In the genomic region with DNA sequence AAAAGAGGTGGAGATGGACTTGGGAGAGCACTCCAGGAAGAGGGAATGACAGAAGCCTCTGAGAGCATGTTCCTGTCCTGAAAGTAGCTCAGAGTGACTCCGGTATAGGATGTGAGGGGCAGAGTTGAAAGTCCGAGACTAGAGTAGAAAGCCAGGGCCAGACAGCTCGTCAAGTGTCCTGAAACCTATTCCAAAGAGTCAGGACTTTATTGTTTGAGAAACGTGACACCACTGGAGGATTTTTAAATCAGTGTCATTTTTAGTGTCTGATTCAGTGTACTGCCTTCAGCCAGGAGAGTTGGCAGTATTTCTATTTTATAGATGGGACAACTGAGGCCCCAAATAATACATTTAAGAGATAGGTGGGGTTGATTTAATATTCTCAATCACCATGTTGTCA, we compare ENCODE assay signal across 16 cellular contexts. TPM values are rescaled to one million over a fixed set of nuclear protein-coding genes. Genes with fewer than 3 reads are reported as not detected.
DNase-seq lines count a peak whose midpoint lies in the region; ATAC-seq, FAIRE-seq and TF ChIP-seq lines count a peak whose summit lies in the region.
"Had no signal": no experiment of that assay in that cellular context is flagged by ENCODE, and none has a peak within 500 bp of the region (broad histone marks: within the 10 kb centered on the region; RNA-seq: fewer than 3 reads in every experiment).

No MANE protein-coding gene starts in this region.

- H3K36me3 ChIP-seq in DND-41 (ENCODE audit: insufficient read depth, low read length) (no peaks in the 10 kb centered on the region), ascending aorta (no peaks in the 10 kb centered on the region), kidney (ENCODE audit: control insufficient read depth in 1 of 2, insufficient read depth in 2 of 2, low read length in 2 of 2) (no peaks in the 10 kb centered on the region), skeletal muscle satellite cell (ENCODE audit: insufficient read depth, low read length) (no peaks in the 10 kb centered on the region)
- H3K36me3 ChIP-seq: BE2C had no signal

- ATAC-seq in DND-41 (ENCODE audit: insufficient read depth, low read depth) (no peak), HG02763 (IDR thresholded peaks at IDR 0.05; ENCODE audit: unreplicated experiment) (no peak)
- ATAC-seq: activated CD4-positive, CD25-positive, alpha-beta regulatory T cell treated with anti-CD3 and anti-CD28 coated beads, Interleukin-2, amount 50 U/mL, for 24 hours; T-helper 17 cell had no signal

- peaks cover 26% of the 10 kb centered on the region for H3K4me1 ChIP-seq in DND-41 (ENCODE audit: insufficient read depth, low read length)
- H3K4me1 ChIP-seq in ascending aorta: peaks cover 0 to 10% of the 10 kb centered on the region in 2 donors
- H3K4me1 ChIP-seq in kidney (ENCODE audit: control insufficient read depth in 1 of 2, insufficient read depth in 1 of 2, low read depth in 1 of 2, low read length in 2 of 2): peaks cover 0 to 2% of the 10 kb centered on the region in 2 donors
- H3K4me1 ChIP-seq in skeletal muscle satellite cell (ENCODE audit: control insufficient read depth, insufficient read depth, low read length): peaks cover 12% of the 10 kb centered on the region
- H3K4me1 ChIP-seq: BE2C had no signal

- H3K9me3 ChIP-seq in DND-41 (ENCODE audit: insufficient read depth, low read length, severe bottlenecking): no peaks in the 10 kb centered on the region
- H3K9me3 ChIP-seq in ascending aorta: no peaks in the 10 kb centered on the region
- no peaks in the 10 kb centered on the region for H3K9me3 ChIP-seq in kidney (ENCODE audit: control insufficient read depth in 1 of 2, low read length in 2 of 2)
- no peaks in the 10 kb centered on the region for H3K9me3 ChIP-seq in skeletal muscle satellite cell (replicated peaks; ENCODE audit: low read length)
- H3K9me3 ChIP-seq: BE2C, testis had no signal

- no peak for DNase-seq in DND-41
- DNase-seq in ascending aorta (ENCODE audit: low spot score in 2 of 2): no peak
- no peak for DNase-seq in kidney
- no peak for DNase-seq in NOMO-1 treated with dmso at 0.1 percent for 144 hours (lab: John Stamatoyannopoulos, UW; ENCODE audit: unreplicated experiment)
- DNase-seq in NCI-H1417 treated with DMSO at 0.1 percent for 48 hours (lab: John Stamatoyannopoulos, UW): no peak
- no peak for DNase-seq in GM12891 (ENCODE audit: insufficient read length, low spot score)
- DNase-seq: BE2C, DMS 273 treated with DMSO at 0.1 percent for 48 hours, NCI-H2081, NCI-H748 treated with DMSO at 0.1 percent for 48 hours, T-helper 17 cell had no signal

- H3K27me3 ChIP-seq in DND-41 (ENCODE audit: insufficient read depth, low read length, poor library complexity) (no peaks in the 10 kb centered on the region), ascending aorta (no peaks in the 10 kb centered on the region), skeletal muscle satellite cell (ENCODE audit: control insufficient read depth, insufficient read depth, low read length) (no peaks in the 10 kb centered on the region)
- H3K27me3 ChIP-seq: BE2C, testis had no signal

- no peak for TF ChIP-seq CTCF in DND-41 (IDR thresholded peaks at IDR 0.05; ENCODE audit: borderline replicate concordance, extremely low read depth, low read length, poor library complexity, severe bottlenecking)
- TF ChIP-seq CTCF in ascending aorta (IDR thresholded peaks at IDR 0.05): no peak
- TF ChIP-seq CTCF in kidney (IDR thresholded peaks at IDR 0.05; ENCODE audit: borderline replicate concordance, extremely low read depth, insufficient read depth): no peak

- H4K20me1 ChIP-seq in DND-41 (ENCODE audit: insufficient read depth, low read length): no peaks in the 10 kb centered on the region

- no peak for FAIRE-seq in kidney (lab: Jason Lieb, UNC)
- no peak for FAIRE-seq in GM12891 (lab: Jason Lieb, UNC)
- FAIRE-seq: keratinocyte had no signal

- intact Hi-C loops in ascending aorta (cut with DNase I) (no loop called here), kidney (cut with DNase I) (no loop called here)

- H3K4me3 ChIP-seq in DND-41 (ENCODE audit: low read depth in 1 of 2, low read length in 2 of 2): no peak overlapping the region
- H3K4me3 ChIP-seq in ascending aorta: peak overlapping the region; percentile 55 to 65
- H3K4me3 ChIP-seq in kidney (ENCODE audit: low read length in 2 of 2): peak overlapping the region; percentile 14 to 18
- peak overlapping the region; percentile 86 for H3K4me3 ChIP-seq in skeletal muscle satellite cell (ENCODE audit: low read length)

- H3K4me2 ChIP-seq in DND-41 (ENCODE audit: insufficient read depth, low read length): no peak overlapping the region
- peak overlapping the region; percentile 83 for H3K4me2 ChIP-seq in skeletal muscle satellite cell (ENCODE audit: low read length)

- H2AFZ ChIP-seq in DND-41 (ENCODE audit: low read depth, low read length): peak overlapping the region; percentile 37; the same call in 1 of the 2 replicates

- H3K9ac ChIP-seq in DND-41 (ENCODE audit: low read depth, low read length) (no peak overlapping the region), kidney (ENCODE audit: low read length in 2 of 2) (no peak overlapping the region), skeletal muscle satellite cell (ENCODE audit: low read depth, low read length) (peak overlapping the region; percentile 88)

- TF ChIP-seq POLR2A in GM12891 (IDR thresholded peaks at IDR 0.05; ENCODE audit: low read depth, low read length): no peak

- H3K27ac ChIP-seq in DND-41 (ENCODE audit: low read length): no peak overlapping the region
- peak overlapping the region; percentile 90 to 91 for H3K27ac ChIP-seq in ascending aorta
- H3K27ac ChIP-seq in kidney (ENCODE audit: low read depth in 2 of 2, low read length in 2 of 2): no peak overlapping the region

- H3K79me2 ChIP-seq in DND-41 (ENCODE audit: insufficient read depth, low read length): no peaks in the 10 kb centered on the region

TF ChIP-seq in GM12891, 5 proteins besides CTCF, POLR2A, EP300 and RAD21:
- no peak for TF ChIP-seq SPI1 (IDR thresholded peaks at IDR 0.05; ENCODE audit: low read depth, low read length)
- TF ChIP-seq PAX5 (IDR thresholded peaks at IDR 0.05; ENCODE audit: insufficient read depth, low read length, severe bottlenecking): no peak
- no peak for TF ChIP-seq POU2F2 (IDR thresholded peaks at IDR 0.05; ENCODE audit: low read depth, low read length)
- TF ChIP-seq POLR2AphosphoS5 (IDR thresholded peaks at IDR 0.05; ENCODE audit: low read depth, low read length): no peak
- no peak for TF ChIP-seq TAF1 (IDR thresholded peaks at IDR 0.05; ENCODE audit: low read depth, low read length)

RNA-seq across cellular contexts. Expression of a gene that starts 1.6 kb away (rescaled TPM):
- total RNA-seq in ascending aorta: 65.8 TPM
- 48.8 TPM for total RNA-seq in kidney
- polyA plus RNA-seq in kidney (ENCODE audit: insufficient read depth, low read depth, low replicate concordance): 3.2 TPM
- total RNA-seq in skeletal muscle satellite cell (2012; rRNA removed): 24.5 and 25.6 TPM in 2 replicates
- polyA plus RNA-seq in GM12891 (2012; ENCODE audit: low read depth, missing spikeins): 0.58 TPM

Comparison
In these comparisons a context has a peak if more than half of its experiments do, and no peak if none do; other contexts are left out.
1. H3K27ac ChIP-seq: peak in ascending aorta (2 of 2); none in DND-41 (single experiment) and kidney (0 of 2).
2. H3K4me3 ChIP-seq: peak in ascending aorta (2 of 2), kidney (2 of 2) and skeletal muscle satellite cell (single experiment); none in DND-41 (0 of 2).